Comparison of ENCODE assay signal across 34 cellular contexts in the genomic region with DNA sequence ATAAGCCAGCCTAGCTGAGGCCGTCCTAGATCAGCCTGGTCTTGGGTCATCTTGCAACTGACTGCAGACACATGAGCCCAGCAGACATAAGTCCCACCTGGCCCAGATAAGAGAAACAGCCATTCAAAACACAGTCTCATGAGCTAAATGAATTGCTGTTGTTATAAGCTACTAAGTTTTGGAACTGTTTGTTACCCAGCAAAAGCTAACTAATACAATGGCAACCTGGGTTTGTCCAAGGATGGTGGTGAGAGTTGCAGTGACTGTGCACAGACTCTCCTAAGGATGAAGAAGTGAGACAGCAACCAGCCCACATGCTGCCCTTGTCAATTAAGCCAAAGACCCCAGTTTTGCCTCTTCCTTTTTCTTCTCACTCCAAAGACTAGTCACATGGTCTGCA. TPM values are rescaled to one million over a fixed set of nuclear protein-coding genes. Genes with fewer than 3 reads are reported as not detected.
"Had no signal": no experiment of that assay in that cellular context is flagged by ENCODE, and none has a peak within 500 bp of the region (broad histone marks: within the 10 kb centered on the region; RNA-seq: fewer than 3 reads in every experiment).

No MANE protein-coding gene starts in this region.

- FAIRE-seq: astrocyte had no signal

- H3K9me3 ChIP-seq: adrenal gland, ascending aorta, body of pancreas, breast epithelium had no signal

- ATAC-seq: activated naive CD4-positive, alpha-beta T cell treated with anti-CD3 and anti-CD28 coated beads, Interleukin-2, amount 50 U/mL, for 72 hours; activated naive CD8-positive, alpha-beta T cell treated with anti-CD3 and anti-CD28 coated beads, Interleukin-2, amount 50 U/mL, for 24 hours; activated T-cell treated with anti-CD3 and anti-CD28 coated beads, Interleukin-2, amount 50 U/mL, for 4 hours; activated T-cell treated with anti-CD3 and anti-CD28 coated beads, Interleukin-2, amount 50 U/mL, for 72 hours; activated T-helper 17 cell treated with anti-CD3 and anti-CD28 coated beads, Interleukin-2, amount 50 U/mL, for 72 hours; body of pancreas had no signal

- H3K4me3 ChIP-seq: adrenal gland, ascending aorta, body of pancreas, breast epithelium, cardiac muscle cell had no signal

- H3K27ac ChIP-seq: adrenal gland, ascending aorta, body of pancreas, brain microvascular endothelial cell, breast epithelium, cardiac muscle cell had no signal

- H3K36me3 ChIP-seq: adrenal gland, ascending aorta, brain microvascular endothelial cell, breast epithelium, cardiac muscle cell had no signal

- DNase-seq: activated effector memory CD4-positive, alpha-beta T cell treated with anti-CD3 and anti-CD28 coated beads, Interleukin-2, amount 50 U/mL, for 16 hours; activated effector memory CD4-positive, alpha-beta T cell treated with Interleukin-2 at 50 U/mL for 16 hours; activated gamma-delta T cell; activated gamma-delta T cell treated with Interleukin-2 at 50 U/mL for 16 hours; activated naive CD4-positive, alpha-beta T cell; activated naive CD4-positive, alpha-beta T cell treated with anti-CD3 and anti-CD28 coated beads for 36 hours; activated naive CD4-positive, alpha-beta T cell treated with anti-CD3 and anti-CD28 coated beads, Interleukin-2, amount 10 ng/mL, durations not matched to agents 7 days and 5 days; activated naive CD4-positive, alpha-beta T cell treated with anti-CD3 and anti-CD28 coated beads, Interleukin-2, amount 50 U/mL, for 16 hours; activated naive CD4-positive, alpha-beta T cell treated with Interleukin-2 at 50 U/mL for 16 hours; activated naive CD8-positive, alpha-beta T cell treated with anti-CD3 and anti-CD28 coated beads for 36 hours; activated naive CD8-positive, alpha-beta T cell treated with anti-CD3 and anti-CD28 coated beads, Interleukin-2, amount 10 ng/mL, durations not matched to agents 7 days and 5 days; activated naive CD8-positive, alpha-beta T cell treated with anti-CD3 and anti-CD28 coated beads, Interleukin-2, amount 50 U/mL, for 24 hours; activated T-cell treated with anti-CD3 and anti-CD28 coated beads, Interleukin-2, amount 50 U/mL, for 1 hour; activated T-cell treated with anti-CD3 and anti-CD28 coated beads, Interleukin-2, amount 50 U/mL, for 24 hours; activated T-cell treated with anti-CD3 and anti-CD28 coated beads, Interleukin-2, amount 50 U/mL, for 4 hours; activated T-cell treated with anti-CD3 and anti-CD28 coated beads, Interleukin-2, amount 50 U/mL, for 48 hours; activated T-cell treated with anti-CD3 and anti-CD28 coated beads, Interleukin-2, amount 50 U/mL, for 72 hours; adrenal gland; amniotic stem cell; amygdala; anterior cingulate cortex; aorta; body of pancreas; brain microvascular endothelial cell; caudate nucleus; central memory CD4-positive, alpha-beta T cell; cerebellar nuclear complex had no signal

- H3K27me3 ChIP-seq: ascending aorta, body of pancreas, brain microvascular endothelial cell, breast epithelium, cardiac muscle cell had no signal

- H3K4me1 ChIP-seq: adrenal gland, ascending aorta, body of pancreas, breast epithelium had no signal

RNA-seq across cellular contexts. Expression of gene NUAK1, which starts 22.2 kb away (rescaled TPM):
- total RNA-seq: activated naive CD4-positive, alpha-beta T cell treated with anti-CD3 and anti-CD28 coated beads for 36 hours; activated naive CD4-positive, alpha-beta T cell treated with anti-CD3 and anti-CD28 coated beads, Interleukin-2, amount 50 U/mL, for 72 hours; activated naive CD8-positive, alpha-beta T cell treated with anti-CD3 and anti-CD28 coated beads for 36 hours; activated naive CD8-positive, alpha-beta T cell treated with anti-CD3 and anti-CD28 coated beads, Interleukin-2, amount 10 ng/mL, durations not matched to agents 7 days and 5 days; activated T-helper 1 cell treated with anti-CD3 and anti-CD28 coated beads, Interleukin-12 subunit alpha, Interleukin-12 subunit beta, Interleukin-2, Interleukin-4 antibody, amounts not matched to agents 30 ng/mL and 10 ng/mL and 1 ng/mL, durations not matched to agents 14 hours and 24 hours and 36 hours; activated T-helper 17 cell treated with anti-CD3 and anti-CD28 coated beads, Interleukin-2, amount 50 U/mL, for 72 hours had no signal
